ENCODE assay signal across 13 cellular contexts in the genomic region with DNA sequence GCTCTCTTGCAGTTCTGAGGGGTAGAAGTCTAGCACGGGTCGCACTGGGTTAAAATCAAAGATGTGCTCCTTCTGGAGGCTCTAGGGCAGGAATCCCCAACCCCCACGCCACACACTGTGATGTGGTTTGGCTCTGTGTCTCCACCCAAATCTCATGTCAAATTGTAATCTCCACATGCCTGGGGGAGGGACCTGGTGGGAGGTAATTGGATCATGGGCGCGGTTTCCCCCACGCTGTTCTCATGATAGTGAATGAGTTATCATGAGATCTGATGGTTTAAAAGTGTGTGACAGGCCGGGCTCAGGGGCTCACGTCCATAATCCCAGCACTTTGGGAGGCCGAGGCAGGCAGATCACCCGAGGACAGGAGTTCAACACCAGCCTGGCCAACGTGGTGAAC. TPM values are rescaled to one million over a fixed set of nuclear protein-coding genes. Genes with fewer than 3 reads are reported as not detected.
DNase-seq lines count a peak whose midpoint lies in the region; ATAC-seq and TF ChIP-seq lines count a peak whose summit lies in the region.
"Had no signal": no experiment of that assay in that cellular context is flagged by ENCODE, and none has a peak within 500 bp of the region (broad histone marks: within the 10 kb centered on the region; RNA-seq: fewer than 3 reads in every experiment).

No MANE protein-coding gene starts in this region.

- H3K4me1 Mint-ChIP-seq in activated CD8-positive, alpha-beta T cell treated with anti-CD3 and anti-CD28 coated beads for 36 hours (ENCODE audit: low read depth) = peaks cover 17% of the 10 kb centered on the region

- no peaks in the 10 kb centered on the region for H3K9me3 Mint-ChIP-seq in activated CD8-positive, alpha-beta T cell treated with anti-CD3 and anti-CD28 coated beads for 36 hours
- H3K9me3 Mint-ChIP-seq: dendritic cell treated with granulocyte-macrophage colony-stimulating factor and Interleukin-4, amounts not matched to agents 40 ng/mL and 50 ng/mL, for 4 days; neural crest cell had no signal

- CTCF ChIA-PET in activated CD8-positive, alpha-beta T cell treated with anti-CD3 and anti-CD28 coated beads for 36 hours (lab: Charles Lee) = interaction anchor here (0.7 to 1.4 kb wide), 6 partner anchors 19 to 179 kb away, joined by 3 to 4 read pairs (median 3); no protein-coding TSS in a partner anchor

- no peak overlapping the region for H3K4me3 ChIP-seq in effector memory CD4-positive, alpha-beta T cell (ENCODE audit: insufficient read depth, low read depth, low read length, poor library complexity, severe bottlenecking)

- H3K4me1 ChIP-seq in effector memory CD4-positive, alpha-beta T cell (ENCODE audit: control insufficient read depth, insufficient read depth, low read length, poor library complexity, severe bottlenecking) = peaks cover 10% of the 10 kb centered on the region

- ATAC-seq in activated CD8-positive, alpha-beta T cell treated with anti-CD3 and anti-CD28 coated beads for 36 hours = peak; percentile 68
- ATAC-seq in GM21723 (IDR thresholded peaks at IDR 0.05; ENCODE audit: unreplicated experiment) = no peak
- no peak for ATAC-seq in HG03521 (IDR thresholded peaks at IDR 0.05; ENCODE audit: unreplicated experiment)
- ATAC-seq: stimulated activated memory B cell treated with anti-CD40 and anti-IgM and Interleukin-4, amounts not matched to agents 10 μg/mL and 1 μg/mL and 100 μg/mL, for 72 hours had no signal

- H3K9me3 ChIP-seq in effector memory CD4-positive, alpha-beta T cell (ENCODE audit: control insufficient read depth, low read length) = no peaks in the 10 kb centered on the region

- DNase-seq in NCI-H2227 treated with DMSO at 0.1 percent for 48 hours (lab: John Stamatoyannopoulos, UW) (peak; percentile 6), GOT3 (lab: John Stamatoyannopoulos, UW) (no peak), LoVo (ENCODE audit: low spot score) (no peak)
- peak; percentile 68 for DNase-seq in activated CD8-positive, alpha-beta T cell treated with anti-CD3 and anti-CD28 coated beads for 36 hours
- DNase-seq in effector memory CD4-positive, alpha-beta T cell = peak in 2 of 3 donors; percentile 6 to 7
- DNase-seq in stimulated activated CD4-positive, alpha-beta T cell treated with anti-CD3 and anti-CD28 coated beads, TNF-alpha, amount 100 ng/mL, for 24 hours (ENCODE audit: low read depth in 3 of 3) = peak; percentile 13 to 51 (median 28)
- DNase-seq: DMS53, NCI-H345 had no signal

- no peaks in the 10 kb centered on the region for H3K36me3 ChIP-seq in effector memory CD4-positive, alpha-beta T cell (ENCODE audit: control insufficient read depth, insufficient read depth, low read length)

- H3K27ac ChIP-seq in effector memory CD4-positive, alpha-beta T cell (ENCODE audit: insufficient read depth, low read length, poor library complexity, severe bottlenecking) = no peak overlapping the region

- TF ChIP-seq CTCF in activated CD8-positive, alpha-beta T cell treated with anti-CD3 and anti-CD28 coated beads for 36 hours (IDR thresholded peaks at IDR 0.05) = no peak

- intact Hi-C loops in activated CD8-positive, alpha-beta T cell treated with anti-CD3 and anti-CD28 coated beads for 36 hours (cut with micrococcal nuclease) = no loop called here

- no peaks in the 10 kb centered on the region for H3K27me3 ChIP-seq in effector memory CD4-positive, alpha-beta T cell (replicated peaks; ENCODE audit: control insufficient read depth, insufficient read depth, low read length, poor library complexity, severe bottlenecking)

- no peak overlapping the region for H3K27ac Mint-ChIP-seq in activated CD8-positive, alpha-beta T cell treated with anti-CD3 and anti-CD28 coated beads for 36 hours
- H3K27ac Mint-ChIP-seq: dendritic cell treated with granulocyte-macrophage colony-stimulating factor and Interleukin-4, amounts not matched to agents 40 ng/mL and 50 ng/mL, for 4 days; stimulated activated memory B cell treated with anti-CD40 and anti-IgM and Interleukin-4, amounts not matched to agents 10 μg/mL and 1 μg/mL and 100 μg/mL, for 72 hours had no signal

- POLR2A ChIA-PET in activated CD8-positive, alpha-beta T cell treated with anti-CD3 and anti-CD28 coated beads for 36 hours (lab: Charles Lee) = interaction anchor here (1.6 kb wide), 1 partner anchor 27 kb away, joined by 7 read pairs; the partner anchor contains the start of gene CALM3

- no peak overlapping the region for H3K4me3 Mint-ChIP-seq in activated CD8-positive, alpha-beta T cell treated with anti-CD3 and anti-CD28 coated beads for 36 hours
- H3K4me3 Mint-ChIP-seq: dendritic cell treated with granulocyte-macrophage colony-stimulating factor and Interleukin-4, amounts not matched to agents 40 ng/mL and 50 ng/mL, for 4 days; neural crest cell; stimulated activated memory B cell treated with anti-CD40 and anti-IgM and Interleukin-4, amounts not matched to agents 10 μg/mL and 1 μg/mL and 100 μg/mL, for 72 hours had no signal

- H3K36me3 Mint-ChIP-seq in activated CD8-positive, alpha-beta T cell treated with anti-CD3 and anti-CD28 coated beads for 36 hours (ENCODE audit: low read depth) = no peaks in the 10 kb centered on the region

- H3K27me3 Mint-ChIP-seq in activated CD8-positive, alpha-beta T cell treated with anti-CD3 and anti-CD28 coated beads for 36 hours = peaks cover 2% of the 10 kb centered on the region
- H3K27me3 Mint-ChIP-seq: stimulated activated memory B cell treated with anti-CD40 and anti-IgM and Interleukin-4, amounts not matched to agents 10 μg/mL and 1 μg/mL and 100 μg/mL, for 72 hours had no signal

RNA-seq across cellular contexts. Expression of gene CALM3, which starts 26.6 kb away (rescaled TPM):
- total RNA-seq in activated CD8-positive, alpha-beta T cell treated with anti-CD3 and anti-CD28 coated beads for 36 hours = 100 to 1,000 TPM; 565 to 582 TPM

RNA-seq across cellular contexts. Expression of gene PTGIR, which starts 50.4 kb away (rescaled TPM):
- 10 to 100 TPM; 45.4 to 48.8 TPM for total RNA-seq in activated CD8-positive, alpha-beta T cell treated with anti-CD3 and anti-CD28 coated beads for 36 hours
- total RNA-seq: neural crest cell had no signal

Comparison
In these comparisons a context has a peak if more than half of its experiments do, and no peak if none do; other contexts are left out.
1. DNase-seq: peak in NCI-H2227 treated with DMSO at 0.1 percent for 48 hours (single experiment), activated CD8-positive, alpha-beta T cell treated with anti-CD3 and anti-CD28 coated beads for 36 hours (single experiment), effector memory CD4-positive, alpha-beta T cell (2 of 3) and stimulated activated CD4-positive, alpha-beta T cell treated with anti-CD3 and anti-CD28 coated beads, TNF-alpha, amount 100 ng/mL, for 24 hours (3 of 3); none in GOT3 (single experiment) and LoVo (single experiment).